Comparison of ENCODE assay signal across 3 cellular contexts in the genomic region with DNA sequence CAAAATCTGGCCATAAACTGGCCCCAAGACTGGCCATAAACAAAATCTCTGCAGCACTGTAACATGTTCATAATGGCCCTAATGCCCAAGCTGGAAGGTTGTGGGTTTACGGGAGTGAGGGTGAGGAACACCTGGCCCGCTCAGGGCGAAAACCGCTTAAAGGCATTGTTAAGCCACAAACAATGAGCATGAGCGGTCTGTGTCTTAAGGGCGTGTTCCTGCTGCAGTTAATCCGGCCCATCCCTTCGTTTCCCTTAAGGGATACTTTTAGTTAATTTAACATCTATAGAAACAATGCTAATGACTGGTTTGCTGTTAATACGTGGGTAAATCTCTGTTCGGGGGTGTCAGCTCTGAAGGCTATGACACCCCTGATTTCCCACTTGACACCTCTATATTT. TPM values are rescaled to one million over a fixed set of nuclear protein-coding genes. Genes with fewer than 3 reads are reported as not detected.
"Had no signal": no experiment of that assay in that cellular context is flagged by ENCODE, and none has a peak within 500 bp of the region (broad histone marks: within the 10 kb centered on the region; RNA-seq: fewer than 3 reads in every experiment).

No MANE protein-coding gene starts in this region.

RNA-seq across cellular contexts. Expression of a gene that starts 1.5 kb away (rescaled TPM):
- total RNA-seq: activated CD4-positive, alpha-beta memory T cell treated with anti-CD3 and anti-CD28 coated beads for 36 hours; activated naive CD8-positive, alpha-beta T cell treated with anti-CD3 and anti-CD28 coated beads for 36 hours; naive thymus-derived CD8-positive, alpha-beta T cell had no signal
- polyA plus RNA-seq: naive thymus-derived CD8-positive, alpha-beta T cell had no signal
